In the genomic region with DNA sequence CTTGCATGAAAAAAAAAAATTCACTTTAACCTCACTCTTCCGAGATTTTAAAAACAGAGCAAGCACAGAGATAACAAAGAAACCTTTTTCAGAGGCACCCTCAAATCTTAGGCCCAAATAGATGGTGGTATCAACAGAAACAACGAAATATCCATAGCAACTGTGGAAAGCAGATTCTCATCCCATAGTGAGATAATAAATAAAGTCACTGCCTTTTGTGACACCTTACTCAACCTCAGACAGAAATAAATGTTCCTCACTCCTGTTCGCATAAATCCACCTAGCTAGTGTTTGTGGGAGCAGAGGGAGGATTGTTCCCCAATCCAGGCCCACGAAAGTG, we compare ENCODE assay signal across 13 cellular contexts.
DNase-seq lines count a peak whose midpoint lies in the region; ATAC-seq and TF ChIP-seq lines count a peak whose summit lies in the region.
"Had no signal": no experiment of that assay in that cellular context is flagged by ENCODE, and none has a peak within 500 bp of the region (broad histone marks: within the 10 kb centered on the region; RNA-seq: fewer than 3 reads in every experiment).

No MANE protein-coding gene starts in this region.

- H3K9me3 ChIP-seq in AG04450 (ENCODE audit: control insufficient read depth, insufficient read depth, low read length) = no peaks in the 10 kb centered on the region
- H3K9me3 ChIP-seq in PC-3 (ENCODE audit: low read length) = no peaks in the 10 kb centered on the region
- no peaks in the 10 kb centered on the region for H3K9me3 ChIP-seq in esophagus (ENCODE audit: control insufficient read depth in 2 of 2, insufficient read depth in 1 of 2, low read depth in 1 of 2, low read length in 1 of 2)

- H3F3A ChIP-seq in PC-3 (ENCODE audit: low read length, unreplicated experiment) = peaks cover 10% of the 10 kb centered on the region

- H3K9me3 Mint-ChIP-seq in progenitor cell of endocrine pancreas (ENCODE audit: low read depth) (no peaks in the 10 kb centered on the region), T-cell (no peaks in the 10 kb centered on the region)
- H3K9me3 Mint-ChIP-seq in activated CD4-positive, alpha-beta T cell treated with anti-CD3 and anti-CD28 coated beads, Interleukin-2, amount 10 ng/mL, durations not matched to agents 7 days and 5 days = no peaks in the 10 kb centered on the region
- H3K9me3 Mint-ChIP-seq: CD4-positive, alpha-beta memory T cell; natural killer cell treated with Interleukin-12 subunit alpha and Interleukin-12 subunit beta and Interleukin-15 and Interleukin-18, amount 100 ng/mL, for 72 hours had no signal

- H3K27me3 ChIP-seq in AG04450 (ENCODE audit: control insufficient read depth, insufficient read depth, low read length) (no peaks in the 10 kb centered on the region), PC-3 (ENCODE audit: low read length) (no peaks in the 10 kb centered on the region), esophagus (ENCODE audit: control insufficient read depth in 1 of 2, insufficient read depth in 2 of 2, low read length in 2 of 2) (no peaks in the 10 kb centered on the region)

- H3K4me3 ChIP-seq in AG04450 (ENCODE audit: low read depth, low read length) (peak overlapping the region; percentile 15; the same call in 1 of the 2 replicates), PC-3 (ENCODE audit: low read length) (no peak overlapping the region), esophagus (ENCODE audit: low read depth in 1 of 2, low read length in 2 of 2) (no peak overlapping the region)

- H3K4me1 Mint-ChIP-seq in progenitor cell of endocrine pancreas (ENCODE audit: low read depth) (peaks cover 34% of the 10 kb centered on the region), T-cell (peaks cover 0 to 6% (median 0%) of the 10 kb centered on the region in 3 donors)
- no peaks in the 10 kb centered on the region for H3K4me1 Mint-ChIP-seq in activated CD4-positive, alpha-beta T cell treated with anti-CD3 and anti-CD28 coated beads, Interleukin-2, amount 10 ng/mL, durations not matched to agents 7 days and 5 days
- H3K4me1 Mint-ChIP-seq: CD4-positive, alpha-beta memory T cell had no signal

- no peak overlapping the region for H3K4me3 Mint-ChIP-seq in progenitor cell of endocrine pancreas (ENCODE audit: low read depth)
- H3K4me3 Mint-ChIP-seq in T-cell = no peak overlapping the region
- no peak overlapping the region for H3K4me3 Mint-ChIP-seq in activated CD4-positive, alpha-beta T cell treated with anti-CD3 and anti-CD28 coated beads, Interleukin-2, amount 10 ng/mL, durations not matched to agents 7 days and 5 days
- H3K4me3 Mint-ChIP-seq: CD4-positive, alpha-beta memory T cell; natural killer cell treated with Interleukin-12 subunit alpha and Interleukin-12 subunit beta and Interleukin-15 and Interleukin-18, amount 100 ng/mL, for 72 hours had no signal

- no peaks in the 10 kb centered on the region for H3K9me2 ChIP-seq in PC-3 (replicated peaks; ENCODE audit: low read length)

- intact Hi-C loops in PC-3 (cut with micrococcal nuclease) = loop anchor here (2.0 to 5.0 kb wide), 2 partner anchors 46 to 60 kb away; a partner anchor contains a TSS

- DNase-seq in AG04450 (ENCODE audit: low read depth, low spot score) (no peak), PC-3 (no peak), progenitor cell of endocrine pancreas (ENCODE audit: low spot score, unreplicated experiment) (no peak), T-cell (no peak), NCI-H146 (lab: John Stamatoyannopoulos, UW) (no peak), NCI-H1694 treated with DMSO at 0.1 percent for 48 hours (lab: John Stamatoyannopoulos, UW) (no peak)
- DNase-seq in activated CD4-positive, alpha-beta T cell treated with anti-CD3 and anti-CD28 coated beads, Interleukin-2, amount 10 ng/mL, durations not matched to agents 7 days and 5 days = no peak
- DNase-seq: activated CD4-positive, CD25-positive, alpha-beta regulatory T cell; activated effector memory CD4-positive, alpha-beta T cell treated with anti-CD3 and anti-CD28 coated beads, Interleukin-2, amount 50 U/mL, for 16 hours; CD4-positive, alpha-beta memory T cell; stimulated activated CD4-positive, alpha-beta T cell treated with anti-CD3 and anti-CD28 coated beads, Interleukin-2, amount 100 ng/mL, for 48 hours had no signal

- no peak for ATAC-seq in PC-3
- no peak for ATAC-seq in T-cell (replicated peaks in 1 of 4)

- no TSS peak for BruUV-seq in PC-3 (replicated peaks; lab: Mats Ljungman, UMichigan)

- H3K79me2 ChIP-seq in PC-3 (ENCODE audit: low read length) = no peaks in the 10 kb centered on the region

- H3K9ac ChIP-seq in PC-3 (ENCODE audit: low read length) = peak overlapping the region; percentile 52

- H3K4me1 ChIP-seq in PC-3 (ENCODE audit: insufficient read depth, low read length) = peaks cover 63% of the 10 kb centered on the region
- peaks cover 0 to 2% of the 10 kb centered on the region in 2 donors for H3K4me1 ChIP-seq in esophagus (ENCODE audit: control insufficient read depth in 2 of 2, insufficient read depth in 2 of 2, low read length in 1 of 2)

- POLR2A ChIA-PET in AG04450 (lab: Yijun Ruan, JAX) = interaction anchor here (1.0 to 2.5 kb wide), 3 partner anchors 10 to 61 kb away, joined by 3 to 49 read pairs (median 7); a partner anchor contains a TSS
- POLR2A ChIA-PET in PC-3 (lab: Charles Lee; ENCODE audit: unreplicated experiment) = no interaction called here
- POLR2A ChIA-PET in T-cell (lab: Charles Lee) = no interaction called here
- POLR2A ChIA-PET in activated CD4-positive, alpha-beta T cell treated with anti-CD3 and anti-CD28 coated beads, Interleukin-2, amount 10 ng/mL, durations not matched to agents 7 days and 5 days (lab: Charles Lee) = no interaction called here

- TF ChIP-seq CTCF in AG04450 (IDR thresholded peaks at IDR 0.05; ENCODE audit: low read depth, low read length) = no peak
- TF ChIP-seq CTCF in PC-3 (conservative IDR thresholded peaks at IDR 0.05; ENCODE audit: low read depth, low read length) = no peak
- TF ChIP-seq CTCF in progenitor cell of endocrine pancreas (IDR thresholded peaks at IDR 0.05; ENCODE audit: unreplicated experiment) = no peak

- H3K36me3 Mint-ChIP-seq in progenitor cell of endocrine pancreas (ENCODE audit: insufficient read depth) (no peaks in the 10 kb centered on the region), T-cell (no peaks in the 10 kb centered on the region)
- H3K36me3 Mint-ChIP-seq in activated CD4-positive, alpha-beta T cell treated with anti-CD3 and anti-CD28 coated beads, Interleukin-2, amount 10 ng/mL, durations not matched to agents 7 days and 5 days (ENCODE audit: low read depth) = no peaks in the 10 kb centered on the region
- H3K36me3 Mint-ChIP-seq: CD4-positive, alpha-beta memory T cell; natural killer cell treated with Interleukin-12 subunit alpha and Interleukin-12 subunit beta and Interleukin-15 and Interleukin-18, amount 100 ng/mL, for 72 hours had no signal

- 84 to 86% methylated on average over 4 of the region's 4 CpGs for WGBS in esophagus, 2 donors

- H2AFZ ChIP-seq in PC-3 (ENCODE audit: low read length) = peak overlapping the region; percentile 60

- no peaks in the 10 kb centered on the region for H4K20me1 ChIP-seq in PC-3 (ENCODE audit: low read length)

- H3K27ac ChIP-seq in AG04450 (ENCODE audit: low read depth, low read length) (peak overlapping the region; percentile 96), PC-3 (ENCODE audit: low read length) (peak overlapping the region; percentile 47), esophagus (ENCODE audit: low read depth in 2 of 2, low read length in 1 of 2) (peak overlapping the region; percentile 62 to 88)

- H3K27me3 Mint-ChIP-seq in progenitor cell of endocrine pancreas = no peaks in the 10 kb centered on the region
- H3K27me3 Mint-ChIP-seq in T-cell = no peaks in the 10 kb centered on the region
- no peaks in the 10 kb centered on the region for H3K27me3 Mint-ChIP-seq in activated CD4-positive, alpha-beta T cell treated with anti-CD3 and anti-CD28 coated beads, Interleukin-2, amount 10 ng/mL, durations not matched to agents 7 days and 5 days
- H3K27me3 Mint-ChIP-seq: CD4-positive, alpha-beta memory T cell; natural killer cell treated with Interleukin-12 subunit alpha and Interleukin-12 subunit beta and Interleukin-15 and Interleukin-18, amount 100 ng/mL, for 72 hours had no signal

- no peaks in the 10 kb centered on the region for H3K36me3 ChIP-seq in PC-3 (ENCODE audit: low read depth, low read length)
- H3K36me3 ChIP-seq in esophagus (ENCODE audit: control insufficient read depth in 2 of 2, insufficient read depth in 2 of 2, low read length in 1 of 2) = no peaks in the 10 kb centered on the region

- peak overlapping the region; percentile 32 for H3K4me2 ChIP-seq in PC-3 (ENCODE audit: low read length)

- CTCF ChIA-PET in AG04450 (lab: Charles Lee) = interaction anchor here (2.9 kb wide), 1 partner anchor 211 kb away, joined by 7 read pairs; no protein-coding TSS in a partner anchor
- CTCF ChIA-PET in PC-3 (lab: Charles Lee) = no interaction called here
- CTCF ChIA-PET in T-cell (lab: Charles Lee) = no interaction called here
- CTCF ChIA-PET in activated CD4-positive, alpha-beta T cell treated with anti-CD3 and anti-CD28 coated beads, Interleukin-2, amount 10 ng/mL, durations not matched to agents 7 days and 5 days (lab: Charles Lee) = interaction anchor here (0.8 to 1.0 kb wide), 2 partner anchors 15 to 27 kb away, joined by 3 read pairs; no protein-coding TSS in a partner anchor

- H3K27ac Mint-ChIP-seq in progenitor cell of endocrine pancreas (peak overlapping the region; percentile 82), T-cell (no peak overlapping the region)
- H3K27ac Mint-ChIP-seq in activated CD4-positive, alpha-beta T cell treated with anti-CD3 and anti-CD28 coated beads, Interleukin-2, amount 10 ng/mL, durations not matched to agents 7 days and 5 days = no peak overlapping the region
- H3K27ac Mint-ChIP-seq: CD4-positive, alpha-beta memory T cell had no signal

Comparison
In these comparisons a context has a peak if more than half of its experiments do, and no peak if none do; other contexts are left out.
1. CTCF ChIA-PET loops: an anchor here in AG04450 (2.9 kb wide) and activated CD4-positive, alpha-beta T cell treated with anti-CD3 and anti-CD28 coated beads, Interleukin-2, amount 10 ng/mL, durations not matched to agents 7 days and 5 days (0.8 to 1.0 kb wide); none called in PC-3 and T-cell.